In the genomic region with DNA sequence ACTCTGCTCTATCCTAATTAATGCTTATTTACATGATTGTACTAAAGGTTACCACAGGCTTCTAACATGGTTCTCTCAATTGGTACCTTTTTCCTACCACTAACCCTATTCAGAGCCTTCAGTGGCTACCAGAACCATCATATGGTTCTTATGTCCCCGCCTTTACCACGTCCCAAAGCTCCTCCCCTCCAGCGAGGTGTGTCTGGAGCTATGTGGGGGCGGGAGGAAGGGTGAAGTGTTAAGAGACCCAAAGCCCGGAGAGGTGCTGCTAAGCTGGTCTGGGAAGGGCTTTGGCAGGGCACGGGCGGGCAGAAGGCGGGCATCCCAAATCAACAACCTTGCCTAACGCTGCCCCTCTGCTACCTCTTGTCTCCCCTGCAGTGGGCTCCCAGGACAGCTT, we compare ENCODE assay signal across 1 cellular context.
TF ChIP-seq lines count a peak whose summit lies in the region.

No MANE protein-coding gene starts in this region.

TF ChIP-seq in WTC11, 78 proteins besides CTCF, POLR2A, EP300 and RAD21 (continued from another document):
- no peak for TF ChIP-seq MXD4 (CRISPR knock-in tag; IDR thresholded peaks at IDR 0.05; ENCODE audit: borderline replicate concordance)
- no peak for TF ChIP-seq SOX15 (CRISPR knock-in tag; IDR thresholded peaks at IDR 0.05)
- TF ChIP-seq, protein P1, sequence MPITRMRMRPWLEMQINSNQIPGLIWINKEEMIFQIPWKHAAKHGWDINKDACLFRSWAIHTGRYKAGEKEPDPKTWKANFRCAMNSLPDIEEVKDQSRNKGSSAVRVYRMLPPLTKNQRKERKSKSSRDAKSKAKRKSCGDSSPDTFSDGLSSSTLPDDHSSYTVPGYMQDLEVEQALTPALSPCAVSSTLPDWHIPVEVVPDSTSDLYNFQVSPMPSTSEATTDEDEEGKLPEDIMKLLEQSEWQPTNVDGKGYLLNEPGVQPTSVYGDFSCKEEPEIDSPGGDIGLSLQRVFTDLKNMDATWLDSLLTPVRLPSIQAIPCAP (CRISPR knock-in tag; IDR thresholded peaks at IDR 0.05) = no peak
- TF ChIP-seq E2F1 (CRISPR knock-in tag; IDR thresholded peaks at IDR 0.05) = no peak
- no peak for TF ChIP-seq GABPB1 (CRISPR knock-in tag; IDR thresholded peaks at IDR 0.05)
- TF ChIP-seq AR (CRISPR knock-in tag; IDR thresholded peaks at IDR 0.05) = no peak
- TF ChIP-seq, protein P2, sequence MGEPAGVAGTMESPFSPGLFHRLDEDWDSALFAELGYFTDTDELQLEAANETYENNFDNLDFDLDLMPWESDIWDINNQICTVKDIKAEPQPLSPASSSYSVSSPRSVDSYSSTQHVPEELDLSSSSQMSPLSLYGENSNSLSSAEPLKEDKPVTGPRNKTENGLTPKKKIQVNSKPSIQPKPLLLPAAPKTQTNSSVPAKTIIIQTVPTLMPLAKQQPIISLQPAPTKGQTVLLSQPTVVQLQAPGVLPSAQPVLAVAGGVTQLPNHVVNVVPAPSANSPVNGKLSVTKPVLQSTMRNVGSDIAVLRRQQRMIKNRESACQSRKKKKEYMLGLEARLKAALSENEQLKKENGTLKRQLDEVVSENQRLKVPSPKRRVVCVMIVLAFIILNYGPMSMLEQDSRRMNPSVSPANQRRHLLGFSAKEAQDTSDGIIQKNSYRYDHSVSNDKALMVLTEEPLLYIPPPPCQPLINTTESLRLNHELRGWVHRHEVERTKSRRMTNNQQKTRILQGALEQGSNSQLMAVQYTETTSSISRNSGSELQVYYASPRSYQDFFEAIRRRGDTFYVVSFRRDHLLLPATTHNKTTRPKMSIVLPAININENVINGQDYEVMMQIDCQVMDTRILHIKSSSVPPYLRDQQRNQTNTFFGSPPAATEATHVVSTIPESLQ (CRISPR knock-in tag; IDR thresholded peaks at IDR 0.05) = no peak
- TF ChIP-seq, protein P3, sequence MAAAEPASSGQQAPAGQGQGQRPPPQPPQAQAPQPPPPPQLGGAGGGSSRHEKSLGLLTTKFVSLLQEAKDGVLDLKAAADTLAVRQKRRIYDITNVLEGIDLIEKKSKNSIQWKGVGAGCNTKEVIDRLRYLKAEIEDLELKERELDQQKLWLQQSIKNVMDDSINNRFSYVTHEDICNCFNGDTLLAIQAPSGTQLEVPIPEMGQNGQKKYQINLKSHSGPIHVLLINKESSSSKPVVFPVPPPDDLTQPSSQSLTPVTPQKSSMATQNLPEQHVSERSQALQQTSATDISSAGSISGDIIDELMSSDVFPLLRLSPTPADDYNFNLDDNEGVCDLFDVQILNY (CRISPR knock-in tag; IDR thresholded peaks at IDR 0.05) = no peak
- TF ChIP-seq, protein P4, sequence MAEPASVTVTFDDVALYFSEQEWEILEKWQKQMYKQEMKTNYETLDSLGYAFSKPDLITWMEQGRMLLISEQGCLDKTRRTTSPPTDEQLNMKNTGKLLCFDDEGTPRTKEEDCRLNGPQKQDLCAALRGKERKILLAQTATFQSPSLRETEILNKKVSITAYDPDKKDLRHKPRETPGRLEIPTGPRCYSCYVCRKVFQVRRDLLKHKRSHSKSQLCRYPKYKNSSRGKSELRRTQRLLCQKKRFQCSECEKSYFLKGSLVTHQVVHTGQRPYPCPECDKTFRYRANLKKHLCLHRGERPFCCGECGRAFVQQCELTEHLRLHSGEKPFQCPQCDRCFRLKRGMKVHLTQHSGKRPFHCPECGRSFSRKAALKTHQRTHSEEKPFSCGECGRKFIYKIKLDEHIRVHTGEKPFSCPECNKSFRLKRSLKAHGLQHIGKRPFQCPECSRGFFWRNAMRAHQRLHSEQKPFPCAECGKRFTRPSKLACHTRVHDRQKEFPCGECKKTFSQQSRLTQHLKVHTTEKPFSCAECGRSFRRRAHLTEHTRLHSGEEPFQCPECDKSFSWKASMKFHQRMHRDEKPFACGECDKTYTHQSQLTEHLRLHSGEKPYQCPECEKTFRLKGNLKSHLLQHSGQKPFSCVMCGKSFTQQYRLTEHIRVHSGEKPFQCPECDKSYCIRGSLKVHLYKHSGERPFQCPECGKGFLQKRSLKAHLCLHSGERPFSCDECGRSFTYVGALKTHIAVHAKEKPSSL (CRISPR knock-in tag; conservative IDR thresholded peaks at IDR 0.05) = no peak
- no peak for TF ChIP-seq ATF1 (CRISPR knock-in tag; IDR thresholded peaks at IDR 0.05)
- no peak for TF ChIP-seq OVOL2 (CRISPR knock-in tag; IDR thresholded peaks at IDR 0.05; ENCODE audit: borderline replicate concordance)
- TF ChIP-seq NFYB (CRISPR knock-in tag; conservative IDR thresholded peaks at IDR 0.05; ENCODE audit: low read depth) = no peak
- TF ChIP-seq FOXP1 (CRISPR knock-in tag; IDR thresholded peaks at IDR 0.05; ENCODE audit: borderline replicate concordance) = no peak
- TF ChIP-seq E2F4 (CRISPR knock-in tag; IDR thresholded peaks at IDR 0.05; ENCODE audit: borderline replicate concordance, low read depth) = no peak
- no peak for TF ChIP-seq SMAD4 (CRISPR knock-in tag; IDR thresholded peaks at IDR 0.05)
